8 cellular contexts compared by ENCODE assay signal in the genomic region with DNA sequence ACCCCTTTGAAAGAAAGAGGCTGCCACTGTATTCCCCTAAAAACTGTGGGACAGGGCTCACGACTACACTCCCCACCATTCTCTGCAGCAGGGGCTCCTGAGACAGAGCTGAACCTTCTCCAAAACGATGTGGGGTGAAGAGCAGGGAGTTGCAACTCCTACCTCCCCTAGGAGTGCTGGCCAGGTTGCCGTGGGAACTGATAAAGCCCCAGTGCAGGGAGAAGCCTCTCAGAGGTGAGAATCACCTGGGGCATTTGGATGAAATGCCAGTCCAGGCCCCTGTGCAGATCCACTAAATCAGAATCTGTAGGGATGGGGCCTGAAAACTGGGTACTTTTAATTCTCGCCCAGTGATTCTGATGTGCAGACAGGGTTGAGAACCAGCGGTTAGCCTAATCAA. TPM values are rescaled to one million over a fixed set of nuclear protein-coding genes. Genes with fewer than 3 reads are reported as not detected.
DNase-seq lines count a peak whose midpoint lies in the region; ATAC-seq lines count a peak whose summit lies in the region.

No MANE protein-coding gene starts in this region.

- H3K4me3 ChIP-seq in subcutaneous abdominal adipose tissue (ENCODE audit: low read depth in 1 of 5, low read length in 5 of 5), result peak overlapping the region; percentile 74 to 92 (median 80)

- no peaks in the 10 kb centered on the region for H3K27me3 Mint-ChIP-seq in activated CD4-positive, alpha-beta T cell treated with anti-CD3 and anti-CD28 coated beads, Interleukin-2, amount 10 ng/mL, durations not matched to agents 24 days and 14 days
- no peaks in the 10 kb centered on the region for H3K27me3 Mint-ChIP-seq in activated naive CD8-positive, alpha-beta T cell
- H3K27me3 Mint-ChIP-seq in immature natural killer cell (ENCODE audit: low read depth in 3 of 3), result peaks cover 18 to 33% (median 29%) of the 10 kb centered on the region in 3 donors

- no peaks in the 10 kb centered on the region for H3K9me3 Mint-ChIP-seq in activated CD4-positive, alpha-beta T cell treated with anti-CD3 and anti-CD28 coated beads, Interleukin-2, amount 10 ng/mL, durations not matched to agents 24 days and 14 days
- no peaks in the 10 kb centered on the region for H3K9me3 Mint-ChIP-seq in activated naive CD8-positive, alpha-beta T cell (ENCODE audit: low read depth)
- H3K9me3 Mint-ChIP-seq in immature natural killer cell, result no peaks in the 10 kb centered on the region

- H3K27ac ChIP-seq in subcutaneous abdominal adipose tissue (ENCODE audit: low read depth, low read length), result peak overlapping the region; percentile 99

- H3K9me3 ChIP-seq in subcutaneous abdominal adipose tissue (ENCODE audit: control insufficient read depth in 5 of 5, low read length in 5 of 5), result no peaks in the 10 kb centered on the region

- peak overlapping the region; percentile 89 to 97 (median 92) for H3K9ac ChIP-seq in subcutaneous abdominal adipose tissue (ENCODE audit: low read length in 5 of 5)

- peaks cover 0 to 11% (median 6%) of the 10 kb centered on the region in 5 donors for H3K36me3 ChIP-seq in subcutaneous abdominal adipose tissue (ENCODE audit: control insufficient read depth in 5 of 5, insufficient read depth in 5 of 5, low read length in 5 of 5)

- H3K4me3 Mint-ChIP-seq in activated CD4-positive, alpha-beta T cell treated with anti-CD3 and anti-CD28 coated beads, Interleukin-2, amount 10 ng/mL, durations not matched to agents 24 days and 14 days, result peak overlapping the region; percentile 97
- peak overlapping the region; percentile 96 for H3K4me3 Mint-ChIP-seq in activated naive CD8-positive, alpha-beta T cell
- H3K4me3 Mint-ChIP-seq in immature natural killer cell, result peak overlapping the region; percentile 90 to 99 (median 95)

- no peak for DNase-seq in activated CD4-positive, alpha-beta T cell treated with anti-CD3 and anti-CD28 coated beads, Interleukin-2, amount 10 ng/mL, durations not matched to agents 24 days and 14 days
- DNase-seq in activated CD4-positive, alpha-beta T cell treated with anti-CD3 and anti-CD28 coated beads for 1 hour, result no peak
- DNase-seq in immature natural killer cell (no peak), KG1 (lab: John Stamatoyannopoulos, UW) (no peak)
- no peak for DNase-seq in stimulated activated CD4-positive, alpha-beta T cell treated with anti-CD3 and anti-CD28 coated beads, Interleukin-2, amount 100 ng/mL, for 48 hours

- intact Hi-C loops in activated CD4-positive, alpha-beta T cell treated with anti-CD3 and anti-CD28 coated beads, Interleukin-2, amount 10 ng/mL, durations not matched to agents 24 days and 14 days (cut with micrococcal nuclease), result loop anchor here (1.0 to 5.0 kb wide), 5 partner anchors 39 to 350 kb away; partner anchors contain the start of genes ALG11, ATP7B, INTS6 and WDFY2

- H3K4me1 Mint-ChIP-seq in activated CD4-positive, alpha-beta T cell treated with anti-CD3 and anti-CD28 coated beads, Interleukin-2, amount 10 ng/mL, durations not matched to agents 24 days and 14 days, result peaks cover 42% of the 10 kb centered on the region
- peaks cover 60% of the 10 kb centered on the region for H3K4me1 Mint-ChIP-seq in activated naive CD8-positive, alpha-beta T cell (ENCODE audit: low read depth)
- H3K4me1 Mint-ChIP-seq in immature natural killer cell, result peaks cover 35 to 39% of the 10 kb centered on the region in 2 donors

- ATAC-seq in GM19328 (IDR thresholded peaks at IDR 0.05; ENCODE audit: unreplicated experiment), result no peak

- peak overlapping the region; percentile 98 for H3K27ac Mint-ChIP-seq in activated CD4-positive, alpha-beta T cell treated with anti-CD3 and anti-CD28 coated beads, Interleukin-2, amount 10 ng/mL, durations not matched to agents 24 days and 14 days
- peak overlapping the region; percentile 100 for H3K27ac Mint-ChIP-seq in activated naive CD8-positive, alpha-beta T cell
- peak overlapping the region; percentile 99 to 100 (median 100) for H3K27ac Mint-ChIP-seq in immature natural killer cell

- no peaks in the 10 kb centered on the region for H3K27me3 ChIP-seq in subcutaneous abdominal adipose tissue (ENCODE audit: control insufficient read depth in 5 of 5, insufficient read depth in 4 of 5, low read length in 5 of 5)

- H3K36me3 Mint-ChIP-seq in activated CD4-positive, alpha-beta T cell treated with anti-CD3 and anti-CD28 coated beads, Interleukin-2, amount 10 ng/mL, durations not matched to agents 24 days and 14 days (ENCODE audit: low read depth), result peaks cover 2% of the 10 kb centered on the region
- H3K36me3 Mint-ChIP-seq in activated naive CD8-positive, alpha-beta T cell, result no peaks in the 10 kb centered on the region
- H3K36me3 Mint-ChIP-seq in immature natural killer cell, result peaks cover 0 to 3% (median 3%) of the 10 kb centered on the region in 3 donors

- peaks cover 17 to 61% (median 53%) of the 10 kb centered on the region in 5 donors for H3K4me1 ChIP-seq in subcutaneous abdominal adipose tissue (ENCODE audit: control insufficient read depth in 5 of 5, insufficient read depth in 5 of 5, low read length in 5 of 5)

RNA-seq across cellular contexts. Expression of gene DHRS12, which starts 0.9 kb away (rescaled TPM):
- total RNA-seq in activated CD4-positive, alpha-beta T cell treated with anti-CD3 and anti-CD28 coated beads, Interleukin-2, amount 10 ng/mL, durations not matched to agents 24 days and 14 days, result 3.2 and 3.9 TPM in 2 replicates
- 10 to 100 TPM in 2 of 3 donors, 1 to 10 TPM in 1; 9.7 to 11.4 (median 11.3) TPM for polyA plus RNA-seq in immature natural killer cell

RNA-seq across cellular contexts. Expression of gene TMEM272, which starts 42.0 kb away (rescaled TPM):
- 0.38 and 0.77 TPM in 2 replicates for total RNA-seq in activated CD4-positive, alpha-beta T cell treated with anti-CD3 and anti-CD28 coated beads, Interleukin-2, amount 10 ng/mL, durations not matched to agents 24 days and 14 days
- not detected for polyA plus RNA-seq in immature natural killer cell

RNA-seq across cellular contexts. Expression of gene CCDC70, which starts 58.8 kb away (rescaled TPM):
- total RNA-seq in activated CD4-positive, alpha-beta T cell treated with anti-CD3 and anti-CD28 coated beads, Interleukin-2, amount 10 ng/mL, durations not matched to agents 24 days and 14 days, result not detected in 2 replicates
- not detected for polyA plus RNA-seq in immature natural killer cell
